In genomic region chr17:38721802-38722201, GRCh38 we compare ENCODE assay signal across 27 cellular contexts.
"Had no signal": no experiment of that assay in that cellular context is flagged by ENCODE, and none has a peak within 500 bp of the region (broad histone marks: within the 10 kb centered on the region; RNA-seq: fewer than 3 reads in every experiment).

No MANE protein-coding gene starts in this region.

- H3K4me3 ChIP-seq: coronary artery, esophagus muscularis mucosa, gastroesophageal sphincter, heart left ventricle, hepatocyte, left lung, mucosa of descending colon, neural progenitor cell, prostate gland, right atrium auricular region, sigmoid colon, testis, tibial artery, upper lobe of left lung had no signal

- H3K9me3 ChIP-seq: esophagus muscularis mucosa, gastroesophageal sphincter, heart left ventricle, left lung, mucosa of descending colon, prostate gland, right atrium auricular region, sigmoid colon, testis, tibial artery, upper lobe of left lung had no signal

- H3K4me1 ChIP-seq: foreskin keratinocyte, prostate gland had no signal

- H3K27me3 ChIP-seq: esophagus muscularis mucosa, foreskin keratinocyte, gastroesophageal sphincter, heart left ventricle, hepatocyte, left lung, right atrium auricular region, sigmoid colon, testis, tibial artery, upper lobe of left lung had no signal

- H3K36me3 ChIP-seq: neural progenitor cell had no signal

- H3K27ac ChIP-seq: foreskin keratinocyte, hepatocyte, left lung, neural progenitor cell, prostate gland, right atrium auricular region, sigmoid colon, testis, tibial artery had no signal

- DNase-seq: dermis blood vessel endothelial cell; effector memory CD4-positive, alpha-beta T cell; foreskin keratinocyte; heart left ventricle; left cardiac atrium; left lung; mesenchymal stem cell; mucosa of descending colon; naive B cell; nucleus accumbens; sigmoid colon; stimulated activated CD4-positive, alpha-beta T cell treated with anti-CD3 and anti-CD28 coated beads, Interleukin-2, amount 100 ng/mL, for 24 hours; stimulated activated CD4-positive, alpha-beta T cell treated with anti-CD3 and anti-CD28 coated beads, Interleukin-4, amount 100 ng/mL, for 4 hours; stimulated activated naive B cell treated with anti-CD40 and anti-IgM and Interleukin-4, amounts not matched to agents 10 μg/mL and 1 μg/mL and 100 μg/mL, for 72 hours; substantia nigra; testis; tibial artery; upper lobe of left lung had no signal

- H3K4me3 Mint-ChIP-seq: mesothelial cell of epicardium; naive B cell; nephron; neural progenitor cell; stimulated activated naive B cell treated with anti-CD40 and anti-IgM and Interleukin-4, amounts not matched to agents 10 μg/mL and 1 μg/mL and 100 μg/mL, for 72 hours had no signal

- H3K27ac Mint-ChIP-seq: mesothelial cell of epicardium; nephron; neural progenitor cell; stimulated activated naive B cell treated with anti-CD40 and anti-IgM and Interleukin-4, amounts not matched to agents 10 μg/mL and 1 μg/mL and 100 μg/mL, for 72 hours had no signal

- H3K27me3 Mint-ChIP-seq: naive B cell; stimulated activated naive B cell treated with anti-CD40 and anti-IgM and Interleukin-4, amounts not matched to agents 10 μg/mL and 1 μg/mL and 100 μg/mL, for 72 hours had no signal

- H3K9me3 Mint-ChIP-seq: mesothelial cell of epicardium; naive B cell; nephron; neural progenitor cell; stimulated activated naive B cell treated with anti-CD40 and anti-IgM and Interleukin-4, amounts not matched to agents 10 μg/mL and 1 μg/mL and 100 μg/mL, for 72 hours had no signal

- ATAC-seq: foreskin keratinocyte; gastroesophageal sphincter; heart left ventricle; left cardiac atrium; left lung; mucosa of descending colon; stimulated activated naive B cell treated with anti-CD40 and anti-IgM and Interleukin-4, amounts not matched to agents 10 μg/mL and 1 μg/mL and 100 μg/mL, for 72 hours had no signal
